ENCODE assay signal across 1 cellular context in the genomic region with DNA sequence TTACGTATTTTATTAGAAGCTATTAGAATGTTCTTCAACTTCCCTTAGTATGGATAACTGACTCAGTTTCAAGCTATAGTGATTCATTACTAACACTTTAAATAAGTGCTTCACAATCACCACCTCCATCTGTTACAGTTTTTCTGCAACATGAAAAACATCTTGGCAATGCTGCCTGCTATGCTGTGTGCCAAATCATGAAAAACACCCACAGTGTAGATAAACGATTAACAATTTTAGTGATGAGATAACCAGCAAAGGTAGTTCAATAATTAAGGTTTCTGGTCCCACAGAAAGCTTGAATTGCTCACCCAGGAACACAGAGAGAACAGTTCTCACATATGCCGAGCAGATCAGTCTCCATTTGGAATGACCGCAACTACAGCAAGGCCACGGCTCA.
TF ChIP-seq lines count a peak whose summit lies in the region.

No MANE protein-coding gene starts in this region.

TF ChIP-seq in GM12878, 131 proteins besides CTCF, POLR2A, EP300 and RAD21:
- no peak for TF ChIP-seq SPI1 (IDR thresholded peaks at IDR 0.05; ENCODE audit: borderline replicate concordance, insufficient read depth, low read depth, low read length)
- TF ChIP-seq, protein P1, sequence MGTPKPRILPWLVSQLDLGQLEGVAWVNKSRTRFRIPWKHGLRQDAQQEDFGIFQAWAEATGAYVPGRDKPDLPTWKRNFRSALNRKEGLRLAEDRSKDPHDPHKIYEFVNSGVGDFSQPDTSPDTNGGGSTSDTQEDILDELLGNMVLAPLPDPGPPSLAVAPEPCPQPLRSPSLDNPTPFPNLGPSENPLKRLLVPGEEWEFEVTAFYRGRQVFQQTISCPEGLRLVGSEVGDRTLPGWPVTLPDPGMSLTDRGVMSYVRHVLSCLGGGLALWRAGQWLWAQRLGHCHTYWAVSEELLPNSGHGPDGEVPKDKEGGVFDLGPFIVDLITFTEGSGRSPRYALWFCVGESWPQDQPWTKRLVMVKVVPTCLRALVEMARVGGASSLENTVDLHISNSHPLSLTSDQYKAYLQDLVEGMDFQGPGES (IDR thresholded peaks at IDR 0.05) = no peak
- TF ChIP-seq, protein P2, sequence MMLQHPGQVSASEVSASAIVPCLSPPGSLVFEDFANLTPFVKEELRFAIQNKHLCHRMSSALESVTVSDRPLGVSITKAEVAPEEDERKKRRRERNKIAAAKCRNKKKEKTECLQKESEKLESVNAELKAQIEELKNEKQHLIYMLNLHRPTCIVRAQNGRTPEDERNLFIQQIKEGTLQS (IDR thresholded peaks at IDR 0.05; ENCODE audit: borderline replicate concordance, extremely low read depth, low read depth, low read length) = no peak
- TF ChIP-seq JUNB (IDR thresholded peaks at IDR 0.05) = no peak
- TF ChIP-seq BCL11A (IDR thresholded peaks at IDR 0.05; ENCODE audit: low read depth, low read length) = no peak
- TF ChIP-seq NR2C2 (IDR thresholded peaks at IDR 0.05; ENCODE audit: borderline replicate concordance, control insufficient read depth, insufficient read length, low read depth) = no peak
- TF ChIP-seq, protein P3, sequence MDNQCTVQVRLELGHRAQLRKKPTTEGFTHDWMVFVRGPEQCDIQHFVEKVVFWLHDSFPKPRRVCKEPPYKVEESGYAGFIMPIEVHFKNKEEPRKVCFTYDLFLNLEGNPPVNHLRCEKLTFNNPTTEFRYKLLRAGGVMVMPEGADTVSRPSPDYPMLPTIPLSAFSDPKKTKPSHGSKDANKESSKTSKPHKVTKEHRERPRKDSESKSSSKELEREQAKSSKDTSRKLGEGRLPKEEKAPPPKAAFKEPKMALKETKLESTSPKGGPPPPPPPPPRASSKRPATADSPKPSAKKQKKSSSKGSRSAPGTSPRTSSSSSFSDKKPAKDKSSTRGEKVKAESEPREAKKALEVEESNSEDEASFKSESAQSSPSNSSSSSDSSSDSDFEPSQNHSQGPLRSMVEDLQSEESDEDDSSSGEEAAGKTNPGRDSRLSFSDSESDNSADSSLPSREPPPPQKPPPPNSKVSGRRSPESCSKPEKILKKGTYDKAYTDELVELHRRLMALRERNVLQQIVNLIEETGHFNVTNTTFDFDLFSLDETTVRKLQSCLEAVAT (IDR thresholded peaks at IDR 0.05) = no peak
- TF ChIP-seq PML (IDR thresholded peaks at IDR 0.05; ENCODE audit: low read length) = no peak
- no peak for TF ChIP-seq TCF12 (IDR thresholded peaks at IDR 0.05; ENCODE audit: low read depth, low read length)
- no peak for TF ChIP-seq MTA2 (IDR thresholded peaks at IDR 0.05; ENCODE audit: low read depth)
